ENCODE assay signal across 8 cellular contexts in the genomic region with DNA sequence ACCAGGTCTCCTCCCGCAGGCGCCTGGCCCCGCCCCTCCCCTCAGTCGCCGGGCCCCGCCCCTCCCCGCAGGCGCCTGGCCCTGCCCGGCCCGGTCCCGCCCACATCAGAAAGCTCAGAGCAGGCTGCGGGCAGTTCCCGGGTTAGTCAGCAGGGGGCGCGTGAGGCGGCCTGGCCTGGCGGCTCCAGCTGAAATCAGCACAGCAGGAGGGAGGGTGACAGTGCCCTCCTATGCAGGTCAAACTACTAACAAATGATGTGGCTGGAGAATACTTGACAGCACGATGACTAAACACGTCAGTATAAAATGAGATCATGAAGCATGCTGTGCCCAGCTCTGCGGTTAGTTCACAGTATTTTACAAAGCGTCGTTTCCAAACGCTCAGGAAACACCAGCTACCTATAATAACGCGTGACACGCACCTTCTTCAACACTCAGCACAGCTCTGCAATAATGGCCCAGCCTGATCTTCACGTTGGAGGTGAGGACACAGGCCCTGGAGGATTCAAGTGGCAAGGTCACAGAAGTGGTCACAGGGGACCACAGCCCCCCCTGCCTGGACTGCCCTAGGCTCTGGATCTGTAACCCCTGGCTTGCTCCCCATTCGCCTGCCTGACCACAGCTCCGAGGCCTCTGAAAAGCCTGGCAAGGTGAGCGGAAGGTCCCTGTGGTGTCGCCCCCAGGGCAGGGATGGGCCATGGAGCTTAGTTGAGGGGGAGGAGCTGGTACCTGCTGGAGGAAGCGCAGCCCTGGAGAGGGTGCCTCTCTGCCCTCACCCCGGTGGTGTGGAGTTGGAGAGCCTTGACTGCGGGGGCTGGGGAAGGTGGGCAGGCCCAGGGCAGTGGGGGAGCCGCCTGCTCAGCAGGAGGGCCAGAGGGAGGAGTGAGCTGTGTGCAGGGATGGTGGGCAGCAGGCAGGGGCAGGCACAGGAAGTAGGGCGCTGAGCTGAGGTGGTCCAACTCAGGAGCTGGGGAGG.
DNase-seq lines count a peak whose midpoint lies in the region; ATAC-seq, FAIRE-seq and TF ChIP-seq lines count a peak whose summit lies in the region.

No MANE protein-coding gene starts in this region.

- no peaks in the 10 kb centered on the region for H4K20me1 ChIP-seq in HepG2 (ENCODE audit: insufficient read depth, low read length)

- POLR2A ChIA-PET in HepG2 (lab: Yijun Ruan, JAX), result interaction anchor here (1.0 kb wide), 1 partner anchor 56 kb away, joined by 4 read pairs; no protein-coding TSS in a partner anchor

- H3K36me3 ChIP-seq in HepG2 (replicated peaks in 1 of 2; ENCODE audit: control insufficient read depth in 1 of 2, insufficient read depth in 2 of 2, low read length in 2 of 2), result no peaks in the 10 kb centered on the region

- WGBS in HepG2 (ENCODE audit: low lambda C conversion rate), result 20% methylated on average over 26 of the region's 36 CpGs

- ATAC-seq in GM18870 (IDR thresholded peaks at IDR 0.05; ENCODE audit: unreplicated experiment) (peak; percentile 54), HG03280 (IDR thresholded peaks at IDR 0.05; ENCODE audit: unreplicated experiment) (peak; percentile 89), HepG2 (peak; percentile 91)

- H3K4me2 ChIP-seq in HepG2 (ENCODE audit: low read depth, low read length), result no peak overlapping the region

- no peak for TF ChIP-seq POLR2A in HepG2 (IDR thresholded peaks at IDR 0.05; ENCODE audit: insufficient read depth in 1 of 2, low read depth in 2 of 2, low read length in 2 of 2)

- H3K27ac ChIP-seq in HepG2 (ENCODE audit: extremely low read length, insufficient read depth, low read length), result no peak overlapping the region

- peaks cover 1 to 18% of the 10 kb centered on the region in 2 experiments; a peak in 3 of 5 replicates for H3K27me3 ChIP-seq in HepG2 (ENCODE audit: control insufficient read depth in 1 of 2, insufficient read depth in 2 of 2, low read length in 2 of 2)

- CTCF ChIA-PET in HepG2 (lab: Yijun Ruan, JAX; ENCODE audit: low intra/inter-chr PET ratio, low total read pairs), result interaction anchor here (1.5 kb wide), 1 partner anchor 55 kb away, joined by 11 read pairs; no protein-coding TSS in a partner anchor

- TF ChIP-seq RAD21 in HepG2 (CRISPR knock-in tag; IDR thresholded peaks at IDR 0.05), result peak; percentile 63

- TF ChIP-seq EP300 in HepG2 (IDR thresholded peaks at IDR 0.05; ENCODE audit: low read depth in 2 of 2, low read length in 2 of 2) (no peak), HepG2 (CRISPR knock-in tag; IDR thresholded peaks at IDR 0.05; ENCODE audit: borderline replicate concordance) (no peak)

- in situ Hi-C loops in HepG2 (cut with HindIII; ENCODE audit: extremely low pct_ligation_motif_present, low pct_unique_long_range_greater_than_20kb), result loop anchor here (5.0 to 10.0 kb wide), 2 partner anchors 55 to 173 kb away; partner anchors contain the start of gene MAP2K3

- H3K9me3 ChIP-seq in HepG2 (ENCODE audit: low read length), result no peaks in the 10 kb centered on the region

- H3K4me1 ChIP-seq in HepG2 (ENCODE audit: insufficient read depth, low read length), result peaks cover 5% of the 10 kb centered on the region; the same call in 1 of the 2 replicates

- H2AFZ ChIP-seq in HepG2 (ENCODE audit: low read length), result no peak overlapping the region

- DNase-seq in AG09309 (ENCODE audit: low read depth) (peak; percentile 69), NCI-H460 (ENCODE audit: extremely low read depth, low read depth) (peak; percentile 87), choroid plexus epithelial cell (ENCODE audit: low read depth) (peak; percentile 94), HepG2 (ENCODE audit: low spot score) (peak; percentile 67)
- DNase-seq in activated CD4-positive, alpha-beta T cell treated with anti-CD3 and anti-CD28 coated beads for 48 hours, result peak; percentile 96
- DNase-seq in stimulated activated CD4-positive, alpha-beta T cell treated with anti-CD3 and anti-CD28 coated beads, TNF-alpha, amount 100 ng/mL, for 1 hour (ENCODE audit: low read depth in 3 of 3, low spot score in 1 of 3), result peak; percentile 74 to 96 (median 84)

- TF ChIP-seq CTCF in AG09309 (IDR thresholded peaks at IDR 0.05; ENCODE audit: control insufficient read depth, insufficient read depth, low read depth, low read length, missing control alignments) (peak; percentile 86), choroid plexus epithelial cell (conservative IDR thresholded peaks at IDR 0.05; ENCODE audit: low read depth, low read length) (peak; percentile 84), HepG2 (CRISPR knock-in tag; IDR thresholded peaks at IDR 0.05) (peak; percentile 88)

- H3K4me3 ChIP-seq in AG09309 (ENCODE audit: control insufficient read depth, low read depth, low read length), result no peak overlapping the region
- peak overlapping the region; percentile 5 for H3K4me3 ChIP-seq in choroid plexus epithelial cell (ENCODE audit: low read depth, low read length)
- H3K4me3 ChIP-seq in HepG2 (replicated peaks in 1 of 3; ENCODE audit: insufficient read depth in 1 of 3, low read depth in 2 of 3, low read length in 3 of 3), result no peak overlapping the region

- intact Hi-C loops in HepG2 (cut with micrococcal nuclease; ENCODE audit: unreplicated experiment), result loop anchor here (1.0 kb wide), 1 partner anchor 56 kb away; no protein-coding TSS in a partner anchor

- BruUV-seq in HepG2 (replicated peaks; lab: Mats Ljungman, UMichigan), result no TSS peak

- no peaks in the 10 kb centered on the region for H3K79me2 ChIP-seq in HepG2 (ENCODE audit: insufficient read depth, low read length)

- peak; percentile 67 for FAIRE-seq in HepG2 (lab: Jason Lieb, UNC)

- no peak overlapping the region for H3K9ac ChIP-seq in HepG2 (ENCODE audit: insufficient read depth, low read depth, low read length)

TF ChIP-seq in HepG2, 621 proteins besides CTCF, POLR2A, EP300 and RAD21 (continues in another document):
- TF ChIP-seq, protein P1, sequence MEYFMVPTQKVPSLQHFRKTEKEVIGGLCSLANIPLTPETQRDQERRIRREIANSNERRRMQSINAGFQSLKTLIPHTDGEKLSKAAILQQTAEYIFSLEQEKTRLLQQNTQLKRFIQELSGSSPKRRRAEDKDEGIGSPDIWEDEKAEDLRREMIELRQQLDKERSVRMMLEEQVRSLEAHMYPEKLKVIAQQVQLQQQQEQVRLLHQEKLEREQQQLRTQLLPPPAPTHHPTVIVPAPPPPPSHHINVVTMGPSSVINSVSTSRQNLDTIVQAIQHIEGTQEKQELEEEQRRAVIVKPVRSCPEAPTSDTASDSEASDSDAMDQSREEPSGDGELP (IDR thresholded peaks at IDR 0.05; ENCODE audit: borderline replicate concordance, low read depth), result peak; percentile 51; the same call in 1 of the 2 replicates
- 0 out of 2 replicates have a peak, but pooled peaks have one; percentile 23 for TF ChIP-seq SALL1 (CRISPR knock-in tag; IDR thresholded peaks at IDR 0.05)
- TF ChIP-seq, protein P2, sequence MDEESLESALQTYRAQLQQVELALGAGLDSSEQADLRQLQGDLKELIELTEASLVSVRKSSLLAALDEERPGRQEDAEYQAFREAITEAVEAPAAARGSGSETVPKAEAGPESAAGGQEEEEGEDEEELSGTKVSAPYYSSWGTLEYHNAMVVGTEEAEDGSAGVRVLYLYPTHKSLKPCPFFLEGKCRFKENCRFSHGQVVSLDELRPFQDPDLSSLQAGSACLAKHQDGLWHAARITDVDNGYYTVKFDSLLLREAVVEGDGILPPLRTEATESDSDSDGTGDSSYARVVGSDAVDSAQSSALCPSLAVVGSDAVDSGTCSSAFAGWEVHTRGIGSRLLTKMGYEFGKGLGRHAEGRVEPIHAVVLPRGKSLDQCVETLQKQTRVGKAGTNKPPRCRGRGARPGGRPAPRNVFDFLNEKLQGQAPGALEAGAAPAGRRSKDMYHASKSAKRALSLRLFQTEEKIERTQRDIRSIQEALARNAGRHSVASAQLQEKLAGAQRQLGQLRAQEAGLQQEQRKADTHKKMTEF (CRISPR knock-in tag; IDR thresholded peaks at IDR 0.05), result peak; percentile 22; the same call in 1 of the 2 replicates
- 0 out of 2 replicates have a peak, but pooled peaks have one; percentile 16 for TF ChIP-seq ARID5B (CRISPR knock-in tag; IDR thresholded peaks at IDR 0.05)
- TF ChIP-seq FOXC1 (CRISPR knock-in tag; IDR thresholded peaks at IDR 0.05; ENCODE audit: borderline replicate concordance), result no peak
- no peak for TF ChIP-seq ISX (CRISPR knock-in tag; conservative IDR thresholded peaks at IDR 0.05)
- TF ChIP-seq ZNF570 (CRISPR knock-in tag; IDR thresholded peaks at IDR 0.05; ENCODE audit: borderline replicate concordance), result no peak
- 0 out of 2 replicates have a peak, but pooled peaks have one; percentile 35 for TF ChIP-seq ZFX (CRISPR knock-in tag; IDR thresholded peaks at IDR 0.05; ENCODE audit: low read depth)
- TF ChIP-seq KDM2A (CRISPR knock-in tag; IDR thresholded peaks at IDR 0.05; ENCODE audit: borderline replicate concordance, low read depth), result peak; percentile 47; the same call in 1 of the 2 replicates
